In the genomic region with DNA sequence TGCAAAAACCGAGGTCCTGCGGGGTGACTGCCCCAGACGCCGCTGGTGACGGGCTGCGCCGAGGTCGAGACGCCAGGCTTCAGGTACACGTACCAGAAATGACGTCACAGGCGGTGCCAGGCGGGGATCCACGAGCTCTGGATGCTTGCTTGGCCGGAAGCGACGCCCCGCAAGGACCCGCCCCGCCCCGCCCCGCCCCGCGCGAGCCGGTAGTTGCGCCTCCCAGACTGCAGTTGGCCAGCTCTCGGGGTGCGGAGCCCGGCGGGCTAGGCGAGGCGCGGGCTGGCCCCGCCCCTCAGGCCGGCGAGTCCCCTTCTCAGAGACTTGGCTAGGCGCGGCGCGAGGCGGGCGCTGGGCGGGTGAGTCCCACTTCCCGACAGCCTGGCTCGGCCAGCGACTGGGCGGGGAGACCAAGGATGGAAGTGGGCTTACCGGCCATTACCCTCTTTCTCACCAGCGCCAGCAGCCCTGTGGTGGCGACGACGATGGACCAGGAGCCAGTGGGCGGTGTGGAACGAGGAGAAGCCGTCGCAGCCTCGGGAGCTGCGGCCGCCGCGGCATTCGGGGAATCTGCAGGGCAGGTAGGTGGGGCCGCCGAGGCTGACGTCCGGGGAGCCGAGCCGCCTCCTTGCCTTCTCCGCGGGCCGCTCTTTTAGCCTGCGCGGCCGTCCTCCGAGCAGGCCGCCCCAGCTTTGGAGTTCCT, we compare ENCODE assay signal across 1 cellular context.
TF ChIP-seq lines count a peak whose summit lies in the region.

A gene with protein sequence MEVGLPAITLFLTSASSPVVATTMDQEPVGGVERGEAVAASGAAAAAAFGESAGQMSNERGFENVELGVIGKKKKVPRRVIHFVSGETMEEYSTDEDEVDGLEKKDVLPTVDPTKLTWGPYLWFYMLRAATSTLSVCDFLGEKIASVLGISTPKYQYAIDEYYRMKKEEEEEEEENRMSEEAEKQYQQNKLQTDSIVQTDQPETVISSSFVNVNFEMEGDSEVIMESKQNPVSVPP (plus strand): TSS at position 225 of the 703 bp plus-strand sequence. CDS start 192 bp downstream, at position 417.

TF ChIP-seq in HCT116, 20 proteins besides CTCF, POLR2A, EP300 and RAD21 (continued from another document):
- TF ChIP-seq, protein P1, sequence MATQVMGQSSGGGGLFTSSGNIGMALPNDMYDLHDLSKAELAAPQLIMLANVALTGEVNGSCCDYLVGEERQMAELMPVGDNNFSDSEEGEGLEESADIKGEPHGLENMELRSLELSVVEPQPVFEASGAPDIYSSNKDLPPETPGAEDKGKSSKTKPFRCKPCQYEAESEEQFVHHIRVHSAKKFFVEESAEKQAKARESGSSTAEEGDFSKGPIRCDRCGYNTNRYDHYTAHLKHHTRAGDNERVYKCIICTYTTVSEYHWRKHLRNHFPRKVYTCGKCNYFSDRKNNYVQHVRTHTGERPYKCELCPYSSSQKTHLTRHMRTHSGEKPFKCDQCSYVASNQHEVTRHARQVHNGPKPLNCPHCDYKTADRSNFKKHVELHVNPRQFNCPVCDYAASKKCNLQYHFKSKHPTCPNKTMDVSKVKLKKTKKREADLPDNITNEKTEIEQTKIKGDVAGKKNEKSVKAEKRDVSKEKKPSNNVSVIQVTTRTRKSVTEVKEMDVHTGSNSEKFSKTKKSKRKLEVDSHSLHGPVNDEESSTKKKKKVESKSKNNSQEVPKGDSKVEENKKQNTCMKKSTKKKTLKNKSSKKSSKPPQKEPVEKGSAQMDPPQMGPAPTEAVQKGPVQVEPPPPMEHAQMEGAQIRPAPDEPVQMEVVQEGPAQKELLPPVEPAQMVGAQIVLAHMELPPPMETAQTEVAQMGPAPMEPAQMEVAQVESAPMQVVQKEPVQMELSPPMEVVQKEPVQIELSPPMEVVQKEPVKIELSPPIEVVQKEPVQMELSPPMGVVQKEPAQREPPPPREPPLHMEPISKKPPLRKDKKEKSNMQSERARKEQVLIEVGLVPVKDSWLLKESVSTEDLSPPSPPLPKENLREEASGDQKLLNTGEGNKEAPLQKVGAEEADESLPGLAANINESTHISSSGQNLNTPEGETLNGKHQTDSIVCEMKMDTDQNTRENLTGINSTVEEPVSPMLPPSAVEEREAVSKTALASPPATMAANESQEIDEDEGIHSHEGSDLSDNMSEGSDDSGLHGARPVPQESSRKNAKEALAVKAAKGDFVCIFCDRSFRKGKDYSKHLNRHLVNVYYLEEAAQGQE (IDR thresholded peaks at IDR 0.05; ENCODE audit: low read depth): no peak
- TF ChIP-seq EGR1 (IDR thresholded peaks at IDR 0.05; ENCODE audit: low read depth) (no peak), CEBPB (IDR thresholded peaks at IDR 0.05; ENCODE audit: low read depth) (no peak), SP1 (IDR thresholded peaks at IDR 0.05; ENCODE audit: low read depth) (peak; percentile 51), EZH2phosphoT487 (IDR thresholded peaks at IDR 0.05; ENCODE audit: borderline replicate concordance) (no peak), SRF (IDR thresholded peaks at IDR 0.05; ENCODE audit: low read depth) (no peak), YY1 (IDR thresholded peaks at IDR 0.05; ENCODE audit: extremely low read depth, insufficient replicate concordance, low read depth, low read length) (no peak), ZNF274 (IDR thresholded peaks at IDR 0.05; ENCODE audit: low read depth, low read length) (no peak), ELF1 (IDR thresholded peaks at IDR 0.05; ENCODE audit: borderline replicate concordance, low read depth) (no peak; the same call in 1 of the 2 replicates), CBX3 (IDR thresholded peaks at IDR 0.05; ENCODE audit: low read depth) (peak; percentile 32; the same call in 1 of the 2 replicates), POLR2AphosphoS5 (IDR thresholded peaks at IDR 0.05; ENCODE audit: low read depth, low read length) (peak; percentile 90), FOSL1 (IDR thresholded peaks at IDR 0.05; ENCODE audit: low read depth) (no peak)
